Comparison of ENCODE assay signal across 8 cellular contexts in genomic region chr3:157348304-157349075, GRCh38.
DNase-seq lines count a peak whose midpoint lies in the region; ATAC-seq, FAIRE-seq and TF ChIP-seq lines count a peak whose summit lies in the region.
"Not testable (repeated sequence)": the region's sequence is repeated elsewhere in the genome, so short reads cannot be mapped to it uniquely, and the experiment has no call there.

No MANE protein-coding gene starts in this region.

- not testable (repeated sequence) for TF ChIP-seq EP300 in K562 (IDR thresholded peaks at IDR 0.05; ENCODE audit: low read length)

- not testable (repeated sequence) for H3K4me2 ChIP-seq in K562 (ENCODE audit: insufficient read depth, low read length)

- 21% methylated on average over 3 of the region's 3 CpGs for WGBS in K562 (ENCODE audit: insufficient coverage, low coverage, missing lambda C conversion rate)

- not testable (repeated sequence) for H3K27me3 ChIP-seq in ACC112 (ENCODE audit: insufficient read depth, low read length); K562 (ENCODE audit: control insufficient read depth in 2 of 2, insufficient read depth in 2 of 2, low read length in 2 of 2)

- not testable (repeated sequence) for H3K79me2 ChIP-seq in ACC112 (ENCODE audit: control insufficient read depth, insufficient read depth, low read length, unreplicated experiment); K562 (ENCODE audit: control insufficient read depth, insufficient read depth, low read length)

- peak; percentile 28 for DNase-seq in ELR (ENCODE audit: low read depth)
- peak; percentile 49 for DNase-seq in HCEC 1CT
- DNase-seq in HT1080 (ENCODE audit: low read depth), result peak; percentile 50
- DNase-seq in NCI-H226, result peak; percentile 20
- not testable (repeated sequence) for DNase-seq in K562 (ENCODE audit: extremely low read depth in 1 of 4, low spot score in 3 of 4)
- peak; percentile 45 for DNase-seq in fibroblast of gingiva (ENCODE audit: low read depth)
- DNase-seq in iris pigment epithelial cell (ENCODE audit: low read depth), result peak; percentile 51

- ATAC-seq in K562, result not testable (repeated sequence)

- H3K36me3 ChIP-seq in ACC112 (ENCODE audit: insufficient read depth, low read length); K562 (ENCODE audit: control insufficient read depth, insufficient read depth, low read length): not testable (repeated sequence)

- H3K4me1 ChIP-seq in ACC112 (ENCODE audit: control insufficient read depth, insufficient read depth, low read length, unreplicated experiment), result peaks cover 36% of the 10 kb centered on the region
- not testable (repeated sequence) for H3K4me1 ChIP-seq in K562 (replicated peaks in 1 of 2; ENCODE audit: control insufficient read depth in 2 of 2, insufficient read depth in 2 of 2, low read length in 2 of 2)

- not testable (repeated sequence) for H3K9ac ChIP-seq in K562 (ENCODE audit: insufficient read depth in 1 of 2, low read depth in 2 of 2, low read length in 2 of 2)

- H2AFZ ChIP-seq in ACC112 (ENCODE audit: low read length, unreplicated experiment); K562 (ENCODE audit: low read depth, low read length): not testable (repeated sequence)

- not testable (repeated sequence) for TF ChIP-seq POLR2A in K562 (conservative IDR thresholded peaks at IDR 0.05)

- in situ Hi-C loops in K562 (cut with MboI), result not testable (repeated sequence)

- BruUV-seq in K562 (replicated peaks; lab: Mats Ljungman, UMichigan), result not testable (repeated sequence)

- H3K27ac ChIP-seq in ACC112 (ENCODE audit: low read depth, low read length), result peak overlapping the region; percentile 66
- not testable (repeated sequence) for H3K27ac ChIP-seq in K562 (ENCODE audit: extremely low read depth, low read depth, low read length)

- H3K9me3 ChIP-seq in K562 (replicated peaks; ENCODE audit: control insufficient read depth, insufficient read depth, low read depth, low read length), result not testable (repeated sequence)

- peak; percentile 38 to 50 for TF ChIP-seq RAD21 in K562 (CRISPR knock-in tag; conservative IDR thresholded peaks at IDR 0.05 in 1 of 2, IDR thresholded peaks at IDR 0.05 in 1 of 2)

- H4K20me1 ChIP-seq in K562 (replicated peaks; ENCODE audit: control insufficient read depth, insufficient read depth, low read length), result not testable (repeated sequence)

- 0 out of 6 replicates have a peak, but pooled peaks of 1 of the 3 experiments have one; percentile 11 for TF ChIP-seq CTCF in K562 (IDR thresholded peaks at IDR 0.05 in 2 of 3, conservative IDR thresholded peaks at IDR 0.05 in 1 of 3; ENCODE audit: insufficient read depth in 2 of 3, low read depth in 1 of 3, low read length in 3 of 3)

- intact Hi-C loops in K562 (cut with micrococcal nuclease), result not testable (repeated sequence)

- not testable (repeated sequence) for FAIRE-seq in K562 (lab: Jason Lieb, UNC)

- CTCF ChIA-PET in K562 (lab: Yijun Ruan, JAX; ENCODE audit: low intra/inter-chr PET ratio), result not testable (repeated sequence)

- POLR2A ChIA-PET in K562 (lab: Yijun Ruan, JAX), result interaction anchor here (0.6 kb wide), 1 partner anchor 90 kb away, joined by 3 read pairs; no protein-coding TSS in a partner anchor

- not testable (repeated sequence) for H3K9me1 ChIP-seq in K562 (ENCODE audit: control insufficient read depth, insufficient read depth, low read length)

- not testable (repeated sequence) for H3K4me3 ChIP-seq in ACC112 (ENCODE audit: low read depth, low read length); K562
